In genomic region chr17:77061711-77062110, GRCh38 we compare ENCODE assay signal across 21 cellular contexts.
"Had no signal": no experiment of that assay in that cellular context is flagged by ENCODE, and none has a peak within 500 bp of the region (broad histone marks: within the 10 kb centered on the region; RNA-seq: fewer than 3 reads in every experiment).

No MANE protein-coding gene starts in this region.

- FAIRE-seq: keratinocyte, urothelium cell line had no signal

- DNase-seq: activated CD4-positive, alpha-beta T cell treated with anti-CD3 and anti-CD28 coated beads for 48 hours; activated CD4-positive, CD25-positive, alpha-beta regulatory T cell; activated CD8-positive, alpha-beta T cell treated with anti-CD3 and anti-CD28 coated beads for 36 hours; activated naive CD4-positive, alpha-beta T cell treated with anti-CD3 and anti-CD28 coated beads for 36 hours; activated naive CD8-positive, alpha-beta T cell treated with anti-CD3 and anti-CD28 coated beads, Interleukin-2, amount 50 U/mL, for 24 hours; activated T-cell treated with anti-CD3 and anti-CD28 coated beads, Interleukin-2, amount 50 U/mL, for 4 hours; aorta; colonic mucosa; gastrocnemius medialis; head of caudate nucleus; lower lobe of right lung; natural killer cell; ovary; psoas muscle; right cardiac atrium; stimulated activated CD4-positive, alpha-beta T cell treated with anti-CD3 and anti-CD28 coated beads, Interleukin-2, amount 100 ng/mL, for 24 hours; stimulated activated naive CD8-positive, alpha-beta T cell treated with anti-CD3 and anti-CD28 coated beads, Interleukin-15, Interleukin-2, amounts not matched to agents 100 U/mL and 50 U/mL, for 24 hours; substantia nigra; tibial artery had no signal
